9 cellular contexts compared by ENCODE assay signal in genomic region chr18:75210274-75211001, GRCh38. TPM values are rescaled to one million over a fixed set of nuclear protein-coding genes. Genes with fewer than 3 reads are reported as not detected.
A peak's percentile ranks its signal among the peaks of the same experiment; 100 is the strongest.
DNase-seq lines count a peak whose midpoint lies in the region; ATAC-seq, FAIRE-seq and TF ChIP-seq lines count a peak whose summit lies in the region.
"Had no signal": no experiment of that assay in that cellular context is flagged by ENCODE, and none has a peak within 500 bp of the region (broad histone marks: within the 10 kb centered on the region; RNA-seq: fewer than 3 reads in every experiment).

Gene TSHZ1, plus strand, starts transcription at chr18:75210797. Its CDS starts 1,080 bp downstream, at chr18:75211877.

- peak within 1 kb of the TSS; percentile 97 for H3K4me3 ChIP-seq in CD4-positive, CD25-positive, alpha-beta regulatory T cell (ENCODE audit: low read depth, low read length)
- peak within 1 kb of the TSS; percentile 94 to 96 for H3K4me3 ChIP-seq in duodenal mucosa (ENCODE audit: low read depth in 1 of 2, low read length in 2 of 2)
- peak within 1 kb of the TSS; percentile 92 to 97 (median 95) for H3K4me3 ChIP-seq in HepG2 (replicated peaks in 1 of 3; ENCODE audit: insufficient read depth in 1 of 3, low read depth in 2 of 3, low read length in 3 of 3)

- H3K27me3 ChIP-seq in CD4-positive, CD25-positive, alpha-beta regulatory T cell (ENCODE audit: control insufficient read depth, insufficient read depth, low read length): no peaks in the 10 kb centered on the region
- H3K27me3 ChIP-seq in duodenal mucosa (ENCODE audit: control insufficient read depth in 1 of 2, insufficient read depth in 2 of 2, low read length in 2 of 2) (no peaks in the 10 kb centered on the region), HepG2 (ENCODE audit: control insufficient read depth in 1 of 2, insufficient read depth in 2 of 2, low read length in 2 of 2) (no peaks in the 10 kb centered on the region; a peak in 2 of 5 replicates)

- TF ChIP-seq RAD21 in HepG2 (CRISPR knock-in tag; IDR thresholded peaks at IDR 0.05): no peak

- DNase-seq in CD4-positive, CD25-positive, alpha-beta regulatory T cell: peak; percentile 59 to 92 (median 84)
- DNase-seq in NCI-H510A treated with DMSO at 0.1 percent for 48 hours (lab: John Stamatoyannopoulos, UW): peak; percentile 99
- peak; percentile 75 for DNase-seq in activated CD4-positive, alpha-beta T cell treated with anti-CD3 and anti-CD28 coated beads for 36 hours
- peak; percentile 85 for DNase-seq in HepG2 (ENCODE audit: low spot score)
- DNase-seq in stimulated activated CD4-positive, alpha-beta T cell treated with anti-CD3 and anti-CD28 coated beads, TNF-alpha, amount 100 ng/mL, for 48 hours (ENCODE audit: low read depth in 3 of 3): peak in 2 of 3 donors; percentile 40 to 52

- peak within 1 kb of the TSS; percentile 97 to 99 (median 98) for H3K4me3 Mint-ChIP-seq in CD4-positive, CD25-positive, alpha-beta regulatory T cell
- H3K4me3 Mint-ChIP-seq in activated CD4-positive, alpha-beta T cell treated with anti-CD3 and anti-CD28 coated beads for 36 hours: peak within 1 kb of the TSS; percentile 100

- peak; percentile 73 for FAIRE-seq in HepG2 (lab: Jason Lieb, UNC)
- FAIRE-seq: colon had no signal

- peaks cover 0 to 1% (median 0%) of the 10 kb centered on the region in 7 donors for H3K9me3 Mint-ChIP-seq in CD4-positive, CD25-positive, alpha-beta regulatory T cell
- no peaks in the 10 kb centered on the region for H3K9me3 Mint-ChIP-seq in activated CD4-positive, alpha-beta T cell treated with anti-CD3 and anti-CD28 coated beads for 36 hours (ENCODE audit: low read depth)

- no peak for TF ChIP-seq CTCF in HepG2 (CRISPR knock-in tag; IDR thresholded peaks at IDR 0.05)

- no peaks in the 10 kb centered on the region for H3K9me3 ChIP-seq in CD4-positive, CD25-positive, alpha-beta regulatory T cell (ENCODE audit: control insufficient read depth in 2 of 2, low read length in 2 of 2)
- H3K9me3 ChIP-seq in duodenal mucosa (ENCODE audit: control insufficient read depth in 1 of 2, low read length in 2 of 2) (no peaks in the 10 kb centered on the region), HepG2 (ENCODE audit: low read length) (no peaks in the 10 kb centered on the region)

- no peaks in the 10 kb centered on the region for H3K36me3 ChIP-seq in CD4-positive, CD25-positive, alpha-beta regulatory T cell (ENCODE audit: control insufficient read depth, insufficient read depth, low read length)
- no peaks in the 10 kb centered on the region for H3K36me3 ChIP-seq in duodenal mucosa (ENCODE audit: control insufficient read depth in 1 of 2, insufficient read depth in 2 of 2, low read length in 2 of 2)
- no peaks in the 10 kb centered on the region for H3K36me3 ChIP-seq in HepG2 (replicated peaks in 1 of 2; ENCODE audit: control insufficient read depth in 1 of 2, insufficient read depth in 2 of 2, low read length in 2 of 2)

- TF ChIP-seq EP300 in HepG2 (IDR thresholded peaks at IDR 0.05; ENCODE audit: low read depth in 2 of 2, low read length in 2 of 2) (no peak), HepG2 (CRISPR knock-in tag; IDR thresholded peaks at IDR 0.05; ENCODE audit: borderline replicate concordance) (no peak)

- H3K79me2 ChIP-seq in HepG2 (ENCODE audit: insufficient read depth, low read length): peaks cover 38% of the 10 kb centered on the region

- H3K4me2 ChIP-seq in HepG2 (ENCODE audit: low read depth, low read length): peak within 1 kb of the TSS; percentile 99

- H3K4me1 ChIP-seq in CD4-positive, CD25-positive, alpha-beta regulatory T cell (ENCODE audit: control insufficient read depth, insufficient read depth, low read length, poor library complexity, severe bottlenecking): peaks cover 55% of the 10 kb centered on the region
- H3K4me1 ChIP-seq in duodenal mucosa (ENCODE audit: control insufficient read depth in 1 of 2, insufficient read depth in 2 of 2, low read length in 2 of 2) (peaks cover 45 to 56% of the 10 kb centered on the region in 2 donors), HepG2 (ENCODE audit: insufficient read depth, low read length) (peaks cover 51% of the 10 kb centered on the region)

- H3K4me1 Mint-ChIP-seq in CD4-positive, CD25-positive, alpha-beta regulatory T cell: peaks cover 42 to 71% (median 56%) of the 10 kb centered on the region in 4 donors
- H3K4me1 Mint-ChIP-seq in activated CD4-positive, alpha-beta T cell treated with anti-CD3 and anti-CD28 coated beads for 36 hours: peaks cover 58% of the 10 kb centered on the region

- intact Hi-C loops in activated CD4-positive, alpha-beta T cell treated with anti-CD3 and anti-CD28 coated beads for 36 hours (cut with DNase I, micrococcal nuclease): loop anchor here (1.0 to 10.0 kb wide), 13 partner anchors 37 to 1284 kb away; partner anchors contain the start of genes CNDP2 (in 1 of the 2), CYB5A (in 1 of the 2), TIMM21 (in 1 of the 2) and ZNF516 (in 1 of the 2)
- intact Hi-C loops in HepG2 (cut with micrococcal nuclease; ENCODE audit: unreplicated experiment): loop anchor here (5.0 kb wide), 2 partner anchors 82 to 613 kb away; partner anchors contain the start of gene ZNF407

- peak within 1 kb of the TSS; percentile 81 to 95 for H3K9ac ChIP-seq in duodenal mucosa (ENCODE audit: low read depth in 1 of 2, low read length in 2 of 2)
- H3K9ac ChIP-seq in HepG2 (ENCODE audit: insufficient read depth, low read depth, low read length): peak within 1 kb of the TSS; percentile 91

- H3K36me3 Mint-ChIP-seq in CD4-positive, CD25-positive, alpha-beta regulatory T cell: no peaks in the 10 kb centered on the region
- peaks cover 18% of the 10 kb centered on the region for H3K36me3 Mint-ChIP-seq in activated CD4-positive, alpha-beta T cell treated with anti-CD3 and anti-CD28 coated beads for 36 hours (ENCODE audit: low read depth)

- H2AFZ ChIP-seq in HepG2 (ENCODE audit: low read length): peak within 1 kb of the TSS; percentile 88

- no TSS peak for BruUV-seq in HepG2 (replicated peaks; lab: Mats Ljungman, UMichigan)

- POLR2A ChIA-PET in activated CD4-positive, alpha-beta T cell treated with anti-CD3 and anti-CD28 coated beads for 36 hours (lab: Charles Lee): interaction anchor here (0.6 to 2.2 kb wide), 15 partner anchors 36 to 837 kb away, joined by 3 to 16 read pairs (median 3); partner anchors contain the start of gene ZNF407
- POLR2A ChIA-PET in HepG2 (lab: Yijun Ruan, JAX): interaction anchor here (1.0 to 1.4 kb wide), 3 partner anchors 38 to 669 kb away, joined by 3 to 6 read pairs (median 3); no protein-coding TSS in a partner anchor

- H3K27ac ChIP-seq in CD4-positive, CD25-positive, alpha-beta regulatory T cell (ENCODE audit: insufficient read depth, low read length, poor library complexity, severe bottlenecking): peak within 1 kb of the TSS; percentile 78
- peak within 1 kb of the TSS; percentile 90 for H3K27ac ChIP-seq in duodenal mucosa (ENCODE audit: low read depth, low read length)
- peak within 1 kb of the TSS; percentile 96 for H3K27ac ChIP-seq in HepG2 (ENCODE audit: extremely low read length, insufficient read depth, low read length)

- WGBS in HepG2 (ENCODE audit: low lambda C conversion rate): 1% methylated on average over 15 of the region's 15 CpGs

- TF ChIP-seq POLR2A in HepG2 (IDR thresholded peaks at IDR 0.05; ENCODE audit: insufficient read depth in 1 of 2, low read depth in 2 of 2, low read length in 2 of 2): peak in 1 of 2 experiments; percentile 59; a peak in 2 of 4 replicates

- in situ Hi-C loops in HepG2 (cut with HindIII; ENCODE audit: extremely low pct_ligation_motif_present, low pct_unique_long_range_greater_than_20kb): loop anchor here (25.0 kb wide), 1 partner anchor 923 kb away; the partner anchor contains the start of gene CYB5A

- peak; percentile 60 to 64 for ATAC-seq in CD4-positive, CD25-positive, alpha-beta regulatory T cell (ENCODE audit: low read depth in 2 of 2)
- ATAC-seq in GM19328 (IDR thresholded peaks at IDR 0.05; ENCODE audit: unreplicated experiment): peak; percentile 31
- ATAC-seq in HG03469 (IDR thresholded peaks at IDR 0.05; ENCODE audit: unreplicated experiment): peak; percentile 32
- peak; percentile 39 for ATAC-seq in activated CD4-positive, alpha-beta T cell treated with anti-CD3 and anti-CD28 coated beads for 36 hours
- ATAC-seq in HepG2: peak; percentile 28

- peaks cover 11% of the 10 kb centered on the region; the same call in 1 of the 2 replicates for H4K20me1 ChIP-seq in HepG2 (ENCODE audit: insufficient read depth, low read length)

- peaks cover 23% of the 10 kb centered on the region for H3K27me3 Mint-ChIP-seq in CD4-positive, CD25-positive, alpha-beta regulatory T cell
- peaks cover 7% of the 10 kb centered on the region for H3K27me3 Mint-ChIP-seq in activated CD4-positive, alpha-beta T cell treated with anti-CD3 and anti-CD28 coated beads for 36 hours

- CTCF ChIA-PET in activated CD4-positive, alpha-beta T cell treated with anti-CD3 and anti-CD28 coated beads for 36 hours (lab: Charles Lee): interaction anchor here (0.6 to 1.2 kb wide), 4 partner anchors 10 to 1911 kb away, joined by 3 to 5 read pairs (median 4); no protein-coding TSS in a partner anchor
- CTCF ChIA-PET in HepG2 (lab: Yijun Ruan, JAX; ENCODE audit: low intra/inter-chr PET ratio, low total read pairs): no interaction called here

- H3K27ac Mint-ChIP-seq in CD4-positive, CD25-positive, alpha-beta regulatory T cell: peak within 1 kb of the TSS; percentile 93 to 97 (median 96)
- H3K27ac Mint-ChIP-seq in activated CD4-positive, alpha-beta T cell treated with anti-CD3 and anti-CD28 coated beads for 36 hours: peak within 1 kb of the TSS; percentile 97

RNA-seq across cellular contexts. Expression of gene TSHZ1, which starts in this region (rescaled TPM):
- total RNA-seq in CD4-positive, CD25-positive, alpha-beta regulatory T cell: 16.4 TPM
- 1 to 10 TPM; 1.1 to 2.4 (median 1.4) TPM for polyA plus RNA-seq in CD4-positive, CD25-positive, alpha-beta regulatory T cell
- total RNA-seq in activated CD4-positive, alpha-beta T cell treated with anti-CD3 and anti-CD28 coated beads for 36 hours: 10 to 100 TPM; 12.0 to 13.4 TPM
- total RNA-seq in HepG2 (2016; rRNA removed; fragmentation: Illumina TruSeq; extraction: Trizol): 2.5 and 2.6 TPM in 2 replicates
- 0.20 and 0.35 TPM in 2 replicates for total RNA-seq in HepG2 (2016; cell fraction: cytosol; rRNA removed; fragmentation: Illumina TruSeq; extraction: Trizol; ENCODE audit: low read depth)
- total RNA-seq in HepG2 (2016; cell fraction: insoluble cytoplasmic fraction; rRNA removed; fragmentation: Illumina TruSeq; extraction: Trizol): 2.1 and 2.4 TPM in 2 replicates
- total RNA-seq in HepG2 (2016; cell fraction: membrane; rRNA removed; fragmentation: Illumina TruSeq; extraction: Trizol): 1.5 and 1.6 TPM in 2 replicates
- 2.9 and 3.6 TPM in 2 replicates for total RNA-seq in HepG2 (2016; cell fraction: nucleus; rRNA removed; fragmentation: Illumina TruSeq; extraction: Trizol)
- polyA plus RNA-seq in HepG2 (2011; rRNA removed): 2.4 and 2.7 TPM in 2 replicates
- 1.7 and 1.8 TPM in 2 replicates for polyA plus RNA-seq in HepG2 (2011; cell fraction: cytosol; rRNA removed)
- 3.2 and 3.4 TPM in 2 replicates for polyA plus RNA-seq in HepG2 (2011; cell fraction: nucleus; rRNA removed)
- 4.3 and 4.7 TPM in 2 replicates for polyA plus RNA-seq in HepG2 (2012)
- 0.17 and 0.18 TPM in 2 replicates for polyA plus RNA-seq in HepG2 (2016; cell fraction: cytosol; fragmentation: Illumina TruSeq; extraction: Trizol; ENCODE audit: low read depth)
- 2.9 and 3.5 TPM in 2 replicates for polyA plus RNA-seq in HepG2 (2016; cell fraction: insoluble cytoplasmic fraction; fragmentation: Illumina TruSeq; extraction: Trizol; ENCODE audit: low read depth)
- polyA plus RNA-seq in HepG2 (2016; cell fraction: membrane; fragmentation: Illumina TruSeq; extraction: Trizol; ENCODE audit: low read depth): 0.81 and 1.0 TPM in 2 replicates
- 3.8 and 3.9 TPM in 2 replicates for polyA plus RNA-seq in HepG2 (2016; cell fraction: nucleus; fragmentation: Illumina TruSeq; extraction: Trizol; ENCODE audit: insufficient read depth, low read depth)
- 4.9 and 6.5 TPM in 2 replicates for polyA minus RNA-seq in HepG2 (2011; rRNA and poly(A)+ RNA removed; ENCODE audit: low replicate concordance)
- polyA minus RNA-seq in HepG2 (2011; cell fraction: cytosol; rRNA and poly(A)+ RNA removed): 4.2 and 4.7 TPM in 2 replicates
- 4.4 and 4.8 TPM in 2 replicates for polyA minus RNA-seq in HepG2 (2011; cell fraction: nucleus; rRNA and poly(A)+ RNA removed)

Comparison
In these comparisons a context has a peak if more than half of its experiments do, and no peak if none do; other contexts are left out.
1. Peak in every context shown above with its lines: DNase-seq, ATAC-seq, H3K4me3 ChIP-seq and H3K27ac ChIP-seq.
2. DNase-seq: peak in every context shown above with its lines; median percentile 99 in NCI-H510A treated with DMSO at 0.1 percent for 48 hours; 85 in HepG2; 84 in CD4-positive, CD25-positive, alpha-beta regulatory T cell; 75 in activated CD4-positive, alpha-beta T cell treated with anti-CD3 and anti-CD28 coated beads for 36 hours; 46 in stimulated activated CD4-positive, alpha-beta T cell treated with anti-CD3 and anti-CD28 coated beads, TNF-alpha, amount 100 ng/mL, for 48 hours.